In the genomic region with DNA sequence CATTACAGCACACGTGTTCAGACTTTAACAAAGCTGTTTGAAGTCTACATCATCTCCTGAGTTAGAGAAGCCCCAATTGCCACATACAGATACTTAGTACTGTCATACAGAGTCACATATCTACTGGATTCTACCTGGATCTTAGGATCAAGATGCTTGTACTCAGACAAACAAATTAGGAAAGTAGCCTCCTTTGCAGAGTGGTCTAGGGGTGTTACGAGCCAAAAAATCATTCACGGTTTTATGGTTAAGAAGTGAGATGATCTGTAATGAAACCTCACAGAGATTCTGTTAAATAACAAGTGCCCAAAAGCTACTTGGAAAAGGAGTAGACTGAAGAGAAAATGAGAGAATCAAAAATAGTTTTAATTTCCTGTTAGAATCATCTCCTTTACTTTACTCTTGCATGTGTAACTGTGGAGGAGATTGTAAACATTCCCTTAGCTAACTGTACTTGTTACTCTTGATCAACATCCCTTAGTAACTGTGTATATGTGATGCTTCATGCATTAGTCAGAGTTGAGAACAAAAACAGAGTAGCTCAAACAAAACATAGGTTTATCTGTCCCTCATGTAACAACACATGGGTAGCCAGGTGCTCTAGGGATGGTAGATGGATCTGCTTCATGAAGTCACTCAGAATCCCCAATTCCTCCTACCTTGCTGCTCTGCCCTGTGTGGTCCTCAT, we compare ENCODE assay signal across 15 cellular contexts. TPM values are rescaled to one million over a fixed set of nuclear protein-coding genes. Genes with fewer than 3 reads are reported as not detected.
A peak's percentile ranks its signal among the peaks of the same experiment; 100 is the strongest.
DNase-seq lines count a peak whose midpoint lies in the region; ATAC-seq and TF ChIP-seq lines count a peak whose summit lies in the region.
"Had no signal": no experiment of that assay in that cellular context is flagged by ENCODE, and none has a peak within 500 bp of the region (broad histone marks: within the 10 kb centered on the region; RNA-seq: fewer than 3 reads in every experiment).

No MANE protein-coding gene starts in this region.

- POLR2A ChIA-PET in IMR-90 (lab: Charles Lee; ENCODE audit: unreplicated experiment), result no interaction called here

- CTCF ChIA-PET in IMR-90 (lab: Yijun Ruan, JAX), result interaction anchor here (0.7 to 1.4 kb wide), 2 partner anchors 15 to 41 kb away, joined by 3 read pairs; no protein-coding TSS in a partner anchor

- in situ Hi-C loops in IMR-90 (cut with MboI; ENCODE audit: low sequenced_read_pairs) (no loop called here), brain microvascular endothelial cell (cut with HindIII; ENCODE audit: low pct_ligation_motif_present, low sequenced_read_pairs) (no loop called here)

- peaks cover 3% of the 10 kb centered on the region for H3K9me1 ChIP-seq in IMR-90 (ENCODE audit: insufficient read depth, low read length)

- BruUV-seq in IMR-90 (replicated peaks; lab: Mats Ljungman, UMichigan), result no TSS peak

- peak overlapping the region; percentile 11; the same call in 1 of the 2 replicates for H2AK5ac ChIP-seq in IMR-90 (ENCODE audit: low read depth, low read length)

- dilution Hi-C loops in IMR-90 (cut with HindIII; ENCODE audit: low sequenced_read_pairs, unreplicated experiment), result no loop called here

- no peak overlapping the region for H4K91ac ChIP-seq in IMR-90 (ENCODE audit: insufficient read depth, low read depth, low read length)

- H2AK9ac ChIP-seq in IMR-90 (replicated peaks; ENCODE audit: low read depth, low read length, poor library complexity), result no peak overlapping the region

- H3K23ac ChIP-seq in IMR-90 (ENCODE audit: low read depth, low read length), result no peak overlapping the region; the same call in 1 of the 2 replicates

- no peak overlapping the region for H4K5ac ChIP-seq in IMR-90 (ENCODE audit: low read depth, low read length)

- WGBS in IMR-90 (ENCODE audit: extremely low coverage in 2 of 2, insufficient read length in 1 of 2), 2 experiments, result no CpG with 5 or more reads among the region's 3 CpGs

- H3K18ac ChIP-seq in IMR-90 (ENCODE audit: low read depth, low read length), result peak overlapping the region; percentile 77; the same call in 1 of the 2 replicates

- peak overlapping the region; percentile 64 for H3K27ac Mint-ChIP-seq in activated CD4-positive, alpha-beta T cell treated with anti-CD3 and anti-CD28 coated beads, Interleukin-2, amount 10 ng/mL, durations not matched to agents 24 days and 14 days
- H3K27ac Mint-ChIP-seq: WTC11 had no signal

- peak overlapping the region; percentile 44 for H3K4ac ChIP-seq in IMR-90 (ENCODE audit: low read depth, low read length)

- H4K20me1 ChIP-seq in IMR-90 (ENCODE audit: insufficient read depth, low read length), result no peaks in the 10 kb centered on the region

- DNase-seq in activated CD4-positive, alpha-beta T cell treated with anti-CD3 and anti-CD28 coated beads, Interleukin-2, amount 10 ng/mL, durations not matched to agents 24 days and 14 days, result peak; percentile 59
- DNase-seq in activated CD4-positive, alpha-beta T cell treated with anti-CD3 and anti-CD28 coated beads for 4 hours, result no peak
- DNase-seq in IMR-90 (peak; percentile 87), brain microvascular endothelial cell (peak; percentile 15), kidney tubule cell (ENCODE audit: low spot score) (peak; percentile 50), superior temporal gyrus (ENCODE audit: extremely low spot score) (no peak), HUDEP-2 (lab: John Stamatoyannopoulos, UW; ENCODE audit: unreplicated experiment in 76 of 76) (no peak)
- DNase-seq: aorta; GDM1; left ventricle myocardium superior; NCI-H2081 treated with DMSO at 0.1 percent for 48 hours; NCI-H69; stimulated activated naive CD4-positive, alpha-beta T cell treated with Interleukin-2 at 50 U/mL for 16 hours had no signal

- H3K79me1 ChIP-seq in IMR-90 (ENCODE audit: low read depth in 1 of 2, low read length in 2 of 2), result no peaks in the 10 kb centered on the region

- TF ChIP-seq RAD21 in IMR-90 (IDR thresholded peaks at IDR 0.05; ENCODE audit: low read length), result no peak

- no peaks in the 10 kb centered on the region for H3K9me3 Mint-ChIP-seq in activated CD4-positive, alpha-beta T cell treated with anti-CD3 and anti-CD28 coated beads, Interleukin-2, amount 10 ng/mL, durations not matched to agents 24 days and 14 days
- H3K9me3 Mint-ChIP-seq: WTC11 had no signal

- no peak for TF ChIP-seq CTCF in IMR-90 (conservative IDR thresholded peaks at IDR 0.05; ENCODE audit: low read depth, low read length)
- TF ChIP-seq CTCF in brain microvascular endothelial cell (IDR thresholded peaks at IDR 0.05; ENCODE audit: low read depth, low read length, missing control alignments), result no peak

- H2BK15ac ChIP-seq in IMR-90 (ENCODE audit: low read depth, low read length), result peak overlapping the region; percentile 38; the same call in 1 of the 3 replicates

- 0 out of 2 replicates have a peak overlapping the region, but pooled peaks have one; percentile 48 for H3K14ac ChIP-seq in IMR-90 (replicated peaks; ENCODE audit: low read depth, low read length)

- no peak overlapping the region for H3K4me3 Mint-ChIP-seq in activated CD4-positive, alpha-beta T cell treated with anti-CD3 and anti-CD28 coated beads, Interleukin-2, amount 10 ng/mL, durations not matched to agents 24 days and 14 days
- H3K4me3 Mint-ChIP-seq: WTC11 had no signal

- no peak overlapping the region for H3K56ac ChIP-seq in IMR-90 (ENCODE audit: extremely low read depth, insufficient read depth, low read length)

- H3K4me2 ChIP-seq in IMR-90 (ENCODE audit: low read depth, low read length), result no peak overlapping the region; the same call in 1 of the 2 replicates

- no peaks in the 10 kb centered on the region for H3K27me3 Mint-ChIP-seq in activated CD4-positive, alpha-beta T cell treated with anti-CD3 and anti-CD28 coated beads, Interleukin-2, amount 10 ng/mL, durations not matched to agents 24 days and 14 days

- no peak overlapping the region for H3K27ac ChIP-seq in IMR-90 (ENCODE audit: insufficient read depth, low read length)
- no peak overlapping the region for H3K27ac ChIP-seq in brain microvascular endothelial cell

- H2AFZ ChIP-seq in IMR-90 (replicated peaks; ENCODE audit: low read length, poor library complexity), result no peak overlapping the region

- H3K4me1 Mint-ChIP-seq in activated CD4-positive, alpha-beta T cell treated with anti-CD3 and anti-CD28 coated beads, Interleukin-2, amount 10 ng/mL, durations not matched to agents 24 days and 14 days, result peaks cover 50% of the 10 kb centered on the region
- H3K4me1 Mint-ChIP-seq: WTC11 had no signal

- ATAC-seq in IMR-90 (ENCODE audit: low read depth) (peak; percentile 97), HG02884 (IDR thresholded peaks at IDR 0.05; ENCODE audit: unreplicated experiment) (no peak)
- ATAC-seq: left ventricle myocardium superior, WTC11 had no signal

- intact Hi-C loops in activated CD4-positive, alpha-beta T cell treated with anti-CD3 and anti-CD28 coated beads, Interleukin-2, amount 10 ng/mL, durations not matched to agents 24 days and 14 days (cut with micrococcal nuclease), result no loop called here
- intact Hi-C loops in IMR-90 (cut with micrococcal nuclease), result no loop called here

- H4K8ac ChIP-seq in IMR-90 (ENCODE audit: low read depth in 2 of 2, low read length in 2 of 2), result peak overlapping the region in 1 of 2 experiments; percentile 36; a peak in 2 of 4 replicates

- H3K36me3 ChIP-seq in IMR-90 (ENCODE audit: control insufficient read depth, insufficient read depth, low read length) (no peaks in the 10 kb centered on the region), brain microvascular endothelial cell (replicated peaks) (no peaks in the 10 kb centered on the region)

- no peaks in the 10 kb centered on the region for H3K9me3 ChIP-seq in IMR-90 (ENCODE audit: control insufficient read depth, insufficient read depth, low read length)

- no peaks in the 10 kb centered on the region for H3K27me3 ChIP-seq in IMR-90 (ENCODE audit: control insufficient read depth, insufficient read depth, low read length)
- no peaks in the 10 kb centered on the region for H3K27me3 ChIP-seq in brain microvascular endothelial cell (replicated peaks)

- peak overlapping the region; percentile 73; the same call in 1 of the 2 replicates for H2BK20ac ChIP-seq in IMR-90 (ENCODE audit: low read depth, low read length)

- H3K4me3 ChIP-seq in IMR-90 (ENCODE audit: insufficient read depth, low read depth, low read length) (no peak overlapping the region), brain microvascular endothelial cell (ENCODE audit: low read depth, low read length) (no peak overlapping the region)

- no peak overlapping the region for H3K9ac ChIP-seq in IMR-90 (ENCODE audit: low read depth, low read length)

- TF ChIP-seq POLR2A in IMR-90 (IDR thresholded peaks at IDR 0.05; ENCODE audit: low read depth, low read length), result no peak

- peak overlapping the region; percentile 31; the same call in 1 of the 2 replicates for H2BK120ac ChIP-seq in IMR-90 (ENCODE audit: low read depth, low read length)

- no peaks in the 10 kb centered on the region for H3K36me3 Mint-ChIP-seq in activated CD4-positive, alpha-beta T cell treated with anti-CD3 and anti-CD28 coated beads, Interleukin-2, amount 10 ng/mL, durations not matched to agents 24 days and 14 days (ENCODE audit: low read depth)
- H3K36me3 Mint-ChIP-seq: WTC11 had no signal

- H3K4me1 ChIP-seq in IMR-90 (ENCODE audit: control insufficient read depth, insufficient read depth, low read length), result peaks cover 8% of the 10 kb centered on the region; the same call in 1 of the 2 replicates

- H2BK5ac ChIP-seq in IMR-90 (ENCODE audit: low read depth, low read length, poor library complexity, severe bottlenecking), result peak overlapping the region; percentile 47

TF ChIP-seq in IMR-90, 13 proteins besides CTCF, POLR2A, EP300 and RAD21 (continues in another document):
- TF ChIP-seq BHLHE40 (IDR thresholded peaks at IDR 0.05; ENCODE audit: low read depth, low read length), result no peak
- TF ChIP-seq ELK1 (IDR thresholded peaks at IDR 0.05; ENCODE audit: borderline replicate concordance, low read depth, low read length), result no peak

RNA-seq across cellular contexts. Expression of gene IL1RL1, which starts 16.4 kb away (rescaled TPM):
- 0.54 and 0.84 TPM in 2 replicates for total RNA-seq in activated CD4-positive, alpha-beta T cell treated with anti-CD3 and anti-CD28 coated beads, Interleukin-2, amount 10 ng/mL, durations not matched to agents 24 days and 14 days
- under 0.01 TPM in 2 replicates for total RNA-seq in IMR-90 (2012; rRNA removed)
- polyA plus RNA-seq in IMR-90 (2012; rRNA removed), result 0.14 TPM in 1 of 2 replicates, not detected in the other
- polyA plus RNA-seq in IMR-90 (2012; cell fraction: cytosol; rRNA removed), result 0.01 TPM in 1 of 2 replicates, not detected in the other
- 0.02 and 0.21 TPM in 2 replicates for polyA plus RNA-seq in IMR-90 (2012; cell fraction: nucleus; rRNA removed; ENCODE audit: low replicate concordance)
- total RNA-seq: WTC11 had no signal

Comparison
In these comparisons a context has a peak if more than half of its experiments do, and no peak if none do; other contexts are left out.
1. DNase-seq: peak in activated CD4-positive, alpha-beta T cell treated with anti-CD3 and anti-CD28 coated beads, Interleukin-2, amount 10 ng/mL, durations not matched to agents 24 days and 14 days (single experiment), IMR-90 (single experiment), brain microvascular endothelial cell (single experiment) and kidney tubule cell (single experiment); none in activated CD4-positive, alpha-beta T cell treated with anti-CD3 and anti-CD28 coated beads for 4 hours (0 of 2), superior temporal gyrus (single experiment) and HUDEP-2 (0 of 76).